ENCODE assay signal across 8 cellular contexts in the genomic region with DNA sequence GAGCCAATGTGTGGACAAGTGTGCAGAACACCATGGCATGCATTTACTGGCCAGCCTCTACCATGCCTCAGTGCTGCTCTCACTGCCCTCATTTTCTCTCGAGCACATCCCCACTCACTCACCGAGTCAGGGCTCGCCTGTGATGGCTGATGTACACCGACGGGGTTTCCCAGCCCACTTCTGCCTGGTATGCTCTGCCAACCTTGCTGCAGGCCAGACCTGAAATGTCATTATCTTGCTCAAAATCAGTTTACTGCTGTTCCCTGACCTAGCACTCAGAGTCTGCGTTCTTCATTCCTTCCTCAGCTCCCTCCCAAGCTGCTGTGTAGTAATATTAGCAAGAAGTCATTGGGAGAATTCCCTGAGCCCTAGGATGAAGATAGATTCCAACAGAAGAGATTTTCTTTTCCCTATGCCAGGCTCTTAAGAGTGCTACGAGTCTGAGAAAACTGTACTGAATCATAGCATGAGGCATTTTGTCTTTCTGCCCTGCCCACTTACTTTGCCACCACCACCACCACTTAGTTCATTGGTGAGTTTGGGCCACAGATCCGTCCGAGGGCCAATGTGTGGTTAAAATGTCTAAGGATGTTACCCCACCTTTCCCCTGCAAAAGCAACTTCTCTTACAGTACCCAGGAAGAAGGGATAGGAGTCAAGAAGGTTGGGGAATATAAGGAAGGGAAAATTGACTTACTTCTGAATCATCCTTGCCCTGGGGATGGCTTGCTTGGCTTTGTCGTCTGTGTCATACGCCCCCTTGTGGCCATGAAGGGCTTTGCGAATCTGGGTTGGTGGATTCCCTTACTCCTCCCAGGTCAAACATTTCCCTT. TPM values are rescaled to one million over a fixed set of nuclear protein-coding genes. Genes with fewer than 3 reads are reported as not detected.
DNase-seq lines count a peak whose midpoint lies in the region; ATAC-seq and TF ChIP-seq lines count a peak whose summit lies in the region.

No MANE protein-coding gene starts in this region.

- no peak overlapping the region for H3K4ac ChIP-seq in trophoblast cell (ENCODE audit: low read depth, low read length)

- no peak overlapping the region for H3K4me2 ChIP-seq in trophoblast cell (ENCODE audit: low read length)

- H3K4me3 ChIP-seq in AG10803 (ENCODE audit: low read length), result no peak overlapping the region
- H3K4me3 ChIP-seq in gastroesophageal sphincter, result no peak overlapping the region
- H3K4me3 ChIP-seq in trophoblast cell (ENCODE audit: low read depth, low read length), result no peak overlapping the region
- H3K4me3 ChIP-seq in transverse colon, result no peak overlapping the region

- H3K27ac Mint-ChIP-seq in activated T-helper 2 cell treated with anti-CD3 and anti-CD28 coated beads, Interferon-gamma antibody, Interleukin-2, Interleukin-4, amounts not matched to agents 10 μg/mL and 5 μg/mL and 100 μg/mL, durations not matched to agents 14 hours and 24 hours and 36 hours, result no peak overlapping the region

- H3K27me3 Mint-ChIP-seq in activated T-helper 2 cell treated with anti-CD3 and anti-CD28 coated beads, Interferon-gamma antibody, Interleukin-2, Interleukin-4, amounts not matched to agents 10 μg/mL and 5 μg/mL and 100 μg/mL, durations not matched to agents 14 hours and 24 hours and 36 hours (ENCODE audit: low read depth), result no peaks in the 10 kb centered on the region

- no peak overlapping the region for H3K23ac ChIP-seq in trophoblast cell (ENCODE audit: low read length)

- no peak for TF ChIP-seq EP300 in gastroesophageal sphincter (IDR thresholded peaks at IDR 0.05)
- no peak for TF ChIP-seq EP300 in transverse colon (IDR thresholded peaks at IDR 0.05; ENCODE audit: low read depth)

- no peak overlapping the region for H3K14ac ChIP-seq in trophoblast cell (ENCODE audit: low read length)

- H3K9ac ChIP-seq in trophoblast cell (ENCODE audit: low read length), result no peak overlapping the region

- H4K12ac ChIP-seq in trophoblast cell (ENCODE audit: low read depth, low read length), result no peak overlapping the region

- peak; percentile 85 for DNase-seq in AG10803 (ENCODE audit: low read depth)
- DNase-seq in GM19240 (ENCODE audit: insufficient read length, low spot score), result peak; percentile 51
- peak; percentile 82 for DNase-seq in LoVo (ENCODE audit: low spot score)
- peak; percentile 72 to 74 for DNase-seq in SHP77 (lab: John Stamatoyannopoulos, UW)
- DNase-seq in activated T-helper 2 cell treated with anti-CD3 and anti-CD28 coated beads, Interferon-gamma antibody, Interleukin-2, Interleukin-4, amounts not matched to agents 10 μg/mL and 5 μg/mL and 100 μg/mL, durations not matched to agents 14 hours and 24 hours and 36 hours (ENCODE audit: low spot score), result peak; percentile 52
- peak; percentile 69 to 94 for DNase-seq in trophoblast cell
- peak; percentile 80 for DNase-seq in transverse colon

- no peak overlapping the region for H2BK5ac ChIP-seq in trophoblast cell (ENCODE audit: low read depth, low read length, poor library complexity)

- H3K36me3 ChIP-seq in gastroesophageal sphincter, result no peaks in the 10 kb centered on the region
- no peaks in the 10 kb centered on the region for H3K36me3 ChIP-seq in trophoblast cell (ENCODE audit: control insufficient read depth in 1 of 2, insufficient read depth in 2 of 2, low read length in 2 of 2)
- H3K36me3 ChIP-seq in transverse colon, result no peaks in the 10 kb centered on the region

- H3K36me3 Mint-ChIP-seq in activated T-helper 2 cell treated with anti-CD3 and anti-CD28 coated beads, Interferon-gamma antibody, Interleukin-2, Interleukin-4, amounts not matched to agents 10 μg/mL and 5 μg/mL and 100 μg/mL, durations not matched to agents 14 hours and 24 hours and 36 hours (ENCODE audit: low read depth), result peaks cover 28% of the 10 kb centered on the region

- H3K9me3 ChIP-seq in gastroesophageal sphincter (no peaks in the 10 kb centered on the region), trophoblast cell (ENCODE audit: insufficient read depth, low read depth, low read length) (no peaks in the 10 kb centered on the region), transverse colon (no peaks in the 10 kb centered on the region)

- H3K27me3 ChIP-seq in gastroesophageal sphincter, result no peaks in the 10 kb centered on the region
- no peaks in the 10 kb centered on the region for H3K27me3 ChIP-seq in trophoblast cell (ENCODE audit: insufficient read depth, low read length)
- no peaks in the 10 kb centered on the region for H3K27me3 ChIP-seq in transverse colon

- no peak overlapping the region for H2BK120ac ChIP-seq in trophoblast cell (ENCODE audit: insufficient read depth, low read length, poor library complexity)

- no peak overlapping the region for H3K27ac ChIP-seq in gastroesophageal sphincter
- no peak overlapping the region for H3K27ac ChIP-seq in trophoblast cell (ENCODE audit: low read depth, low read length)
- H3K27ac ChIP-seq in transverse colon, result no peak overlapping the region

- no peaks in the 10 kb centered on the region for H3K79me1 ChIP-seq in trophoblast cell (ENCODE audit: low read length)

- no peak overlapping the region for H3K18ac ChIP-seq in trophoblast cell (ENCODE audit: low read length)

- H3K4me1 ChIP-seq in gastroesophageal sphincter (no peaks in the 10 kb centered on the region), trophoblast cell (ENCODE audit: control insufficient read depth in 1 of 2, insufficient read depth in 2 of 2, low read length in 2 of 2) (peaks cover 0 to 5% of the 10 kb centered on the region in 2 experiments), transverse colon (no peaks in the 10 kb centered on the region)

- peaks cover 5% of the 10 kb centered on the region for H3K4me1 Mint-ChIP-seq in activated T-helper 2 cell treated with anti-CD3 and anti-CD28 coated beads, Interferon-gamma antibody, Interleukin-2, Interleukin-4, amounts not matched to agents 10 μg/mL and 5 μg/mL and 100 μg/mL, durations not matched to agents 14 hours and 24 hours and 36 hours (ENCODE audit: low read depth)

- H2AK5ac ChIP-seq in trophoblast cell (ENCODE audit: low read length), result no peak overlapping the region

- in situ Hi-C loops in transverse colon (cut with MboI; ENCODE audit: low pct_ligation_motif_present in 1 of 4, low pct_unique_long_range_greater_than_20kb in 1 of 4, low sequenced_read_pairs in 3 of 4), result no loop called here

- H2BK12ac ChIP-seq in trophoblast cell (ENCODE audit: low read length), result no peak overlapping the region

- no peaks in the 10 kb centered on the region for H3K79me2 ChIP-seq in trophoblast cell (ENCODE audit: control insufficient read depth, insufficient read depth, low read length, poor library complexity)

- H2AFZ ChIP-seq in trophoblast cell (ENCODE audit: insufficient read depth, low read length, poor library complexity), result no peak overlapping the region

- H4K91ac ChIP-seq in trophoblast cell (ENCODE audit: low read depth, low read length), result no peak overlapping the region

- H3K4me3 Mint-ChIP-seq in activated T-helper 2 cell treated with anti-CD3 and anti-CD28 coated beads, Interferon-gamma antibody, Interleukin-2, Interleukin-4, amounts not matched to agents 10 μg/mL and 5 μg/mL and 100 μg/mL, durations not matched to agents 14 hours and 24 hours and 36 hours (ENCODE audit: low read depth), result no peak overlapping the region

- no peak for TF ChIP-seq POLR2A in gastroesophageal sphincter (IDR thresholded peaks at IDR 0.05)
- TF ChIP-seq POLR2A in transverse colon (IDR thresholded peaks at IDR 0.05), result no peak

- H4K8ac ChIP-seq in trophoblast cell (ENCODE audit: low read depth, low read length), result no peak overlapping the region

- intact Hi-C loops in activated T-helper 2 cell treated with anti-CD3 and anti-CD28 coated beads, Interferon-gamma antibody, Interleukin-2, Interleukin-4, amounts not matched to agents 10 μg/mL and 5 μg/mL and 100 μg/mL, durations not matched to agents 14 hours and 24 hours and 36 hours (cut with micrococcal nuclease), result loop anchor here (5.0 kb wide), 1 partner anchor 51 kb away; a partner anchor contains a TSS
- intact Hi-C loops in transverse colon (cut with DNase I; ENCODE audit: low total_unique reads), result no loop called here

- 61 to 78% methylated on average over 7 to 11 of the region's 12 CpGs for WGBS in gastroesophageal sphincter (ENCODE audit: low coverage in 1 of 2), 2 donors
- WGBS in trophoblast cell (ENCODE audit: extremely low coverage, insufficient coverage, insufficient read length), result no CpG with 5 or more reads among the region's 12 CpGs
- WGBS in transverse colon (ENCODE audit: low coverage in 1 of 2), 2 donors, result 55 to 61% methylated on average over 9 to 12 of the region's 12 CpGs

- ATAC-seq in gastroesophageal sphincter, result peak; percentile 57

- H3K9me3 Mint-ChIP-seq in activated T-helper 2 cell treated with anti-CD3 and anti-CD28 coated beads, Interferon-gamma antibody, Interleukin-2, Interleukin-4, amounts not matched to agents 10 μg/mL and 5 μg/mL and 100 μg/mL, durations not matched to agents 14 hours and 24 hours and 36 hours, result no peaks in the 10 kb centered on the region

- TF ChIP-seq CTCF in AG10803 (conservative IDR thresholded peaks at IDR 0.05; ENCODE audit: low read length) (peak; percentile 97), gastroesophageal sphincter (IDR thresholded peaks at IDR 0.05) (peak; percentile 68 to 88 (median 76)), transverse colon (IDR thresholded peaks at IDR 0.05) (peak; percentile 74 to 93 (median 87))

RNA-seq across cellular contexts. Expression of a gene that starts 51.0 kb away (rescaled TPM):
- 58.9 and 59.6 TPM in 2 replicates for total RNA-seq in activated T-helper 2 cell treated with anti-CD3 and anti-CD28 coated beads, Interferon-gamma antibody, Interleukin-2, Interleukin-4, amounts not matched to agents 10 μg/mL and 5 μg/mL and 100 μg/mL, durations not matched to agents 14 hours and 24 hours and 36 hours
- 1 to 10 TPM; 3.0 to 8.7 (median 6.0) TPM for total RNA-seq in gastroesophageal sphincter
- 4.4 and 4.6 TPM in 2 replicates for polyA plus RNA-seq in trophoblast cell (2013)
- total RNA-seq in transverse colon, result 1 to 10 TPM in 2 of 4 donors, under 1 TPM in 2; 0.75 to 1.7 (median 1.3) TPM
